17 cellular contexts compared by ENCODE assay signal in the genomic region with DNA sequence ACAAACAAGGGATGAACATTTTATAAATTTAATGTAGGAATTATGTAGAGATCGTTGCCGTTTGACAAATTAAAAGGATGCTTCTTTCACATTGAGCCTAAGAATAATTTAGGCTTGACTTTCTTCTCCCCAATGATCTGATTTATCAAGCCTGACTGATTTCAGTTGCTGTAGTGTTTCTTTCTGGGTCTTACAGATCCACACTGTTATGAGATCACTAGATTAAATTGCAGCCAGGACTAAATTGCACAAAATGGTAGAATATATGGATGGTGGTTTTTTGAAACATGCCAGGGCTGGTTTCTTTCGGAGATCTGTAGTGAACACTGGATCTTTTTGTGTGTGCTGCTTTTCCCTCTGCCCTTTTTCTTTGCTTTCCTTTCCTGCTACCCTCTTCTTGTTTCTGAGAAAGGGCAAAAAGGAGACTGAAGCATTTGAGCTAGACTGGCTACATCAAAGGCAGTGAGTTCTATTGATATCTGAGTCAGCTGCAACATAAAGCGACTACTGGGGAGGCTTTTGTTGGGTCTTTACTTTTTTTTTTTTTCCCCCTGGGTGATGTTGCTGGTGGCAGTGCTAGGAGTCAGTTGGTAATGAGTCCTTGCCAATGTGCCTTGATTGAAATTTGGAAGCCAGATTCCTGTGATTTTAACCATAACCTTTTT.
A peak's percentile ranks its signal among the peaks of the same experiment; 100 is the strongest.
DNase-seq lines count a peak whose midpoint lies in the region; ATAC-seq and TF ChIP-seq lines count a peak whose summit lies in the region.
"Had no signal": no experiment of that assay in that cellular context is flagged by ENCODE, and none has a peak within 500 bp of the region (broad histone marks: within the 10 kb centered on the region; RNA-seq: fewer than 3 reads in every experiment).

No MANE protein-coding gene starts in this region.

- no peak overlapping the region for H3K4me3 ChIP-seq in heart left ventricle
- H3K4me3 ChIP-seq: GM23248, lower lobe of right lung, pancreas, upper lobe of left lung had no signal

- no peaks in the 10 kb centered on the region for H3K9me3 ChIP-seq in heart left ventricle
- H3K9me3 ChIP-seq: lower lobe of right lung, pancreas, upper lobe of left lung had no signal

- no peak for TF ChIP-seq POLR2A in heart left ventricle (IDR thresholded peaks at IDR 0.05)

- H3K27me3 Mint-ChIP-seq in activated T-helper 17 cell treated with anti-CD3 and anti-CD28 coated beads, Interleukin-2, amount 50 U/mL, for 72 hours = no peaks in the 10 kb centered on the region
- H3K27me3 Mint-ChIP-seq in memory B cell = no peaks in the 10 kb centered on the region

- peaks cover 0 to 6% (median 0%) of the 10 kb centered on the region in 9 donors for H3K36me3 ChIP-seq in heart left ventricle
- H3K36me3 ChIP-seq: lower lobe of right lung, pancreas, upper lobe of left lung had no signal

- no peak for TF ChIP-seq CTCF in heart left ventricle (IDR thresholded peaks at IDR 0.05)

- peaks cover 53% of the 10 kb centered on the region for H3K4me1 Mint-ChIP-seq in activated T-helper 17 cell treated with anti-CD3 and anti-CD28 coated beads, Interleukin-2, amount 50 U/mL, for 72 hours
- H3K4me1 Mint-ChIP-seq in memory B cell = peaks cover 63% of the 10 kb centered on the region

- DNase-seq in heart left ventricle (no peak), cardiac septum (ENCODE audit: low spot score) (no peak), memory B cell (ENCODE audit: low spot score in 2 of 2) (no peak)
- no peak for DNase-seq in stimulated activated CD4-positive, alpha-beta T cell treated with anti-CD3 and anti-CD28 coated beads, Interleukin-12 subunit alpha, Interleukin-12 subunit beta, amount 100 ng/mL, for 4 hours
- DNase-seq: activated effector memory CD4-positive, alpha-beta T cell treated with Interleukin-2 at 50 U/mL for 16 hours; central memory CD4-positive, alpha-beta T cell; DMS53; GM23248; hypothalamus; lower lobe of right lung; NCI-H1417 treated with DMSO at 0.1 percent for 48 hours; pancreas; upper lobe of left lung had no signal

- no peak overlapping the region for H3K27ac Mint-ChIP-seq in activated T-helper 17 cell treated with anti-CD3 and anti-CD28 coated beads, Interleukin-2, amount 50 U/mL, for 72 hours
- peak overlapping the region; percentile 52 for H3K27ac Mint-ChIP-seq in memory B cell

- peak overlapping the region; percentile 13 for H3K4me3 Mint-ChIP-seq in activated T-helper 17 cell treated with anti-CD3 and anti-CD28 coated beads, Interleukin-2, amount 50 U/mL, for 72 hours
- no peak overlapping the region for H3K4me3 Mint-ChIP-seq in memory B cell

- no peaks in the 10 kb centered on the region for H3K9me3 Mint-ChIP-seq in activated T-helper 17 cell treated with anti-CD3 and anti-CD28 coated beads, Interleukin-2, amount 50 U/mL, for 72 hours
- H3K9me3 Mint-ChIP-seq in memory B cell = no peaks in the 10 kb centered on the region

- ATAC-seq in heart left ventricle = peak in 2 of 4 donors; percentile 4 to 9
- ATAC-seq in activated T-helper 17 cell treated with anti-CD3 and anti-CD28 coated beads, Interleukin-2, amount 50 U/mL, for 72 hours (replicated peaks) = peak; percentile 35
- no peak for ATAC-seq in memory B cell (ENCODE audit: low read depth)
- ATAC-seq in HG03565 (IDR thresholded peaks at IDR 0.05; ENCODE audit: unreplicated experiment) = no peak
- ATAC-seq in GM21390 (IDR thresholded peaks at IDR 0.05; ENCODE audit: unreplicated experiment) = no peak
- ATAC-seq in GM21825 (IDR thresholded peaks at IDR 0.05; ENCODE audit: unreplicated experiment) = no peak
- ATAC-seq: pancreas had no signal

- no peaks in the 10 kb centered on the region for H3K36me3 Mint-ChIP-seq in activated T-helper 17 cell treated with anti-CD3 and anti-CD28 coated beads, Interleukin-2, amount 50 U/mL, for 72 hours (ENCODE audit: low read depth)
- peaks cover 13% of the 10 kb centered on the region for H3K36me3 Mint-ChIP-seq in memory B cell

- no peaks in the 10 kb centered on the region for H3K27me3 ChIP-seq in heart left ventricle
- H3K27me3 ChIP-seq: pancreas, upper lobe of left lung had no signal

- 60 to 76% (median 71%) methylated on average over 4 of the region's 4 CpGs for WGBS in heart left ventricle, 4 donors

- intact Hi-C loops in heart left ventricle (cut with DNase I) (no loop called here), cardiac septum (cut with DNase I) (no loop called here)

- peak overlapping the region in 11 of 12 donors; percentile 1 to 58 (median 26) for H3K27ac ChIP-seq in heart left ventricle
- H3K27ac ChIP-seq: GM23248, lower lobe of right lung, pancreas, upper lobe of left lung had no signal

- H3K4me1 ChIP-seq in heart left ventricle = peaks cover 0 to 60% (median 25%) of the 10 kb centered on the region in 12 donors
- H3K4me1 ChIP-seq: pancreas had no signal
